Comparison of ENCODE assay signal across 1 cellular context in genomic region chr15:48340111-48340510, GRCh38.
TF ChIP-seq lines count a peak whose summit lies in the region.

No MANE protein-coding gene starts in this region.

TF ChIP-seq in HepG2, 621 proteins besides CTCF, POLR2A, EP300 and RAD21:
- TF ChIP-seq HNRNPK (IDR thresholded peaks at IDR 0.05; ENCODE audit: low read depth, low read length, poor library complexity, severe bottlenecking) (peak; percentile 21), ZNF83 (CRISPR knock-in tag; IDR thresholded peaks at IDR 0.05; ENCODE audit: borderline replicate concordance) (no peak)
